Comparison of ENCODE assay signal across 16 cellular contexts in genomic region chr10:20058135-20058534, GRCh38.
DNase-seq lines count a peak whose midpoint lies in the region; ATAC-seq, FAIRE-seq and TF ChIP-seq lines count a peak whose summit lies in the region.
"Had no signal": no experiment of that assay in that cellular context is flagged by ENCODE, and none has a peak within 500 bp of the region (broad histone marks: within the 10 kb centered on the region; RNA-seq: fewer than 3 reads in every experiment).

No MANE protein-coding gene starts in this region.

- no peak overlapping the region for H3K4me3 ChIP-seq in liver (ENCODE audit: low read depth in 1 of 3, low read length in 3 of 3)
- no peak overlapping the region for H3K4me3 ChIP-seq in HepG2 (replicated peaks in 1 of 3; ENCODE audit: insufficient read depth in 1 of 3, low read depth in 2 of 3, low read length in 3 of 3)
- H3K4me3 ChIP-seq in right lobe of liver, result peak overlapping the region in 1 of 3 donors; percentile 7
- H3K4me3 ChIP-seq: BLaER1 treated with 17β-estradiol and CSF1 and Interleukin-3, amounts not matched to agents 10 nM and 100 nM; GM23338 had no signal

- TF ChIP-seq RAD21 in liver (IDR thresholded peaks at IDR 0.05) (peak; percentile 11 to 37), HepG2 (CRISPR knock-in tag; IDR thresholded peaks at IDR 0.05) (no peak)

- TF ChIP-seq EP300 in HepG2 (IDR thresholded peaks at IDR 0.05; ENCODE audit: low read depth in 2 of 2, low read length in 2 of 2) (no peak), HepG2 (CRISPR knock-in tag; IDR thresholded peaks at IDR 0.05; ENCODE audit: borderline replicate concordance) (no peak)

- H3K9me3 ChIP-seq in liver (ENCODE audit: control insufficient read depth in 4 of 4, low read length in 3 of 4) (no peaks in the 10 kb centered on the region), HepG2 (ENCODE audit: low read length) (0 out of 2 replicates have a peak, but pooled peaks cover 3% of the 10 kb centered on the region), right lobe of liver (no peaks in the 10 kb centered on the region)

- POLR2A ChIA-PET in HepG2 (lab: Yijun Ruan, JAX), result no interaction called here

- peaks cover 4 to 22% (median 16%) of the 10 kb centered on the region in 4 donors for H3K4me1 ChIP-seq in liver (ENCODE audit: control insufficient read depth in 4 of 4, insufficient read depth in 4 of 4, low read length in 3 of 4)
- no peaks in the 10 kb centered on the region for H3K4me1 ChIP-seq in HepG2 (ENCODE audit: insufficient read depth, low read length)
- peaks cover 0 to 22% (median 10%) of the 10 kb centered on the region in 4 donors for H3K4me1 ChIP-seq in right lobe of liver
- H3K4me1 ChIP-seq: BLaER1 treated with 17β-estradiol and CSF1 and Interleukin-3, amounts not matched to agents 10 nM and 100 nM had no signal

- CTCF ChIA-PET in HepG2 (lab: Yijun Ruan, JAX; ENCODE audit: low intra/inter-chr PET ratio, low total read pairs), result no interaction called here

- BruUV-seq in HepG2 (replicated peaks; lab: Mats Ljungman, UMichigan), result no TSS peak

- TF ChIP-seq POLR2A in HepG2 (IDR thresholded peaks at IDR 0.05; ENCODE audit: insufficient read depth in 1 of 2, low read depth in 2 of 2, low read length in 2 of 2) (no peak), right lobe of liver (IDR thresholded peaks at IDR 0.05) (no peak)

- intact Hi-C loops in HepG2 (cut with micrococcal nuclease; ENCODE audit: unreplicated experiment), result no loop called here
- intact Hi-C loops in right lobe of liver (cut with DNase I), result no loop called here

- no peak for FAIRE-seq in HepG2 (lab: Jason Lieb, UNC)
- FAIRE-seq: G401.6, GM12891 had no signal

- 33% methylated on average over 2 of the region's 2 CpGs for WGBS in liver
- 22% methylated on average over 2 of the region's 2 CpGs for WGBS in HepG2 (ENCODE audit: low lambda C conversion rate)
- WGBS in right lobe of liver (ENCODE audit: insufficient coverage, low coverage, low lambda C conversion rate, missing lambda C conversion rate), result 18% methylated on average over 2 of the region's 2 CpGs

- ATAC-seq in HepG2, result no peak
- peak; percentile 83 to 88 (median 85) for ATAC-seq in right lobe of liver
- ATAC-seq: GM23338 had no signal

- H3K79me2 ChIP-seq in HepG2 (ENCODE audit: insufficient read depth, low read length), result no peaks in the 10 kb centered on the region

- H3K27me3 ChIP-seq in liver (ENCODE audit: control insufficient read depth in 4 of 4, insufficient read depth in 4 of 4, low read length in 3 of 4), result no peaks in the 10 kb centered on the region
- H3K27me3 ChIP-seq in HepG2 (ENCODE audit: control insufficient read depth in 1 of 2, insufficient read depth in 2 of 2, low read length in 2 of 2), result no peaks in the 10 kb centered on the region
- no peaks in the 10 kb centered on the region for H3K27me3 ChIP-seq in right lobe of liver
- H3K27me3 ChIP-seq: BLaER1 treated with 17β-estradiol and CSF1 and Interleukin-3, amounts not matched to agents 10 nM and 100 nM had no signal

- H3K9ac ChIP-seq in liver (ENCODE audit: low read depth in 1 of 2, low read length in 2 of 2) (no peak overlapping the region), HepG2 (ENCODE audit: insufficient read depth, low read depth, low read length) (no peak overlapping the region)
- H3K9ac ChIP-seq: BLaER1 treated with 17β-estradiol and CSF1 and Interleukin-3, amounts not matched to agents 10 nM and 100 nM had no signal

- in situ Hi-C loops in HepG2 (cut with HindIII; ENCODE audit: extremely low pct_ligation_motif_present, low pct_unique_long_range_greater_than_20kb), result no loop called here

- no peak overlapping the region for H3K4me2 ChIP-seq in HepG2 (ENCODE audit: low read depth, low read length)
- H3K4me2 ChIP-seq: BLaER1 treated with 17β-estradiol and CSF1 and Interleukin-3, amounts not matched to agents 10 nM and 100 nM; GM23338 had no signal

- H4K20me1 ChIP-seq in HepG2 (ENCODE audit: insufficient read depth, low read length), result no peaks in the 10 kb centered on the region

- TF ChIP-seq CTCF in liver (IDR thresholded peaks at IDR 0.05; ENCODE audit: low read depth, low read length, missing input control) (no peak), HepG2 (CRISPR knock-in tag; IDR thresholded peaks at IDR 0.05) (no peak), right lobe of liver (IDR thresholded peaks at IDR 0.05) (no peak)

- no peaks in the 10 kb centered on the region for H3K36me3 ChIP-seq in liver (ENCODE audit: control insufficient read depth in 4 of 4, insufficient read depth in 3 of 4, low read depth in 1 of 4, low read length in 3 of 4)
- H3K36me3 ChIP-seq in HepG2 (replicated peaks in 1 of 2; ENCODE audit: control insufficient read depth in 1 of 2, insufficient read depth in 2 of 2, low read length in 2 of 2), result no peaks in the 10 kb centered on the region
- no peaks in the 10 kb centered on the region for H3K36me3 ChIP-seq in right lobe of liver

- H2AFZ ChIP-seq in HepG2 (ENCODE audit: low read length), result no peak overlapping the region
- H2AFZ ChIP-seq: GM23338 had no signal

- DNase-seq in HepG2 (ENCODE audit: low spot score), result no peak
- DNase-seq in NCI-H748 (lab: John Stamatoyannopoulos, UW; ENCODE audit: unreplicated experiment), result peak; percentile 85
- peak in 1 of 3 donors; percentile 50 for DNase-seq in right lobe of liver
- no peak for DNase-seq in NCI-H82 treated with DMSO at 0.1 percent for 48 hours (lab: John Stamatoyannopoulos, UW; ENCODE audit: unreplicated experiment)
- no peak for DNase-seq in DMS 273 treated with DMSO at 0.1 percent for 48 hours (lab: John Stamatoyannopoulos, UW)
- DNase-seq in NCI-H2227 treated with DMSO at 0.1 percent for 48 hours (lab: John Stamatoyannopoulos, UW), result no peak
- DNase-seq: ACHN; CD4-positive, CD25-positive, alpha-beta regulatory T cell; DMS79 treated with DMSO at 0.1 percent for 48 hours; EL; H7 had no signal

- H3K27ac ChIP-seq in liver (ENCODE audit: low read depth in 1 of 2, low read length in 2 of 2) (peak overlapping the region in 1 of 2 donors; percentile 67), HepG2 (ENCODE audit: extremely low read length, insufficient read depth, low read length) (no peak overlapping the region), right lobe of liver (peak overlapping the region; percentile 33 to 75 (median 64))
- H3K27ac ChIP-seq: BLaER1 treated with 17β-estradiol and CSF1 and Interleukin-3, amounts not matched to agents 10 nM and 100 nM had no signal

TF ChIP-seq in liver, 16 proteins besides CTCF, POLR2A, EP300 and RAD21:
- peak in 1 of 2 donors; percentile 16 for TF ChIP-seq RXRA (IDR thresholded peaks at IDR 0.05)
- TF ChIP-seq GABPA (IDR thresholded peaks at IDR 0.05 in 1 of 2, conservative IDR thresholded peaks at IDR 0.05 in 1 of 2), result no peak
- TF ChIP-seq FOXA2 (IDR thresholded peaks at IDR 0.05), result peak; percentile 23
- TF ChIP-seq SP1 (IDR thresholded peaks at IDR 0.05), result peak; percentile 58
- peak; percentile 58 for TF ChIP-seq HNF4G (IDR thresholded peaks at IDR 0.05)
- TF ChIP-seq HNF4A (conservative IDR thresholded peaks at IDR 0.05), result peak; percentile 84

TF ChIP-seq in HepG2, 621 proteins besides CTCF, POLR2A, EP300 and RAD21:
- TF ChIP-seq FUBP1 (CRISPR knock-in tag; IDR thresholded peaks at IDR 0.05; ENCODE audit: borderline replicate concordance) (no peak), ZNF703 (CRISPR knock-in tag; IDR thresholded peaks at IDR 0.05; ENCODE audit: borderline replicate concordance) (no peak), YY1 (IDR thresholded peaks at IDR 0.05; ENCODE audit: insufficient read depth, insufficient replicate concordance, low read depth, low read length) (no peak)
TF ChIP-seq in HepG2: peak in this region for 0.
